Comparison of ENCODE assay signal across 18 cellular contexts in genomic region chr5:57207681-57208080, GRCh38. TPM values are rescaled to one million over a fixed set of nuclear protein-coding genes. Genes with fewer than 3 reads are reported as not detected.
DNase-seq lines count a peak whose midpoint lies in the region; ATAC-seq, FAIRE-seq and TF ChIP-seq lines count a peak whose summit lies in the region.
"Had no signal": no experiment of that assay in that cellular context is flagged by ENCODE, and none has a peak within 500 bp of the region (broad histone marks: within the 10 kb centered on the region; RNA-seq: fewer than 3 reads in every experiment).

No MANE protein-coding gene starts in this region.

- no peaks in the 10 kb centered on the region for H3K9me3 ChIP-seq in gastroesophageal sphincter
- H3K9me3 ChIP-seq in muscle layer of colon (ENCODE audit: low read length): no peaks in the 10 kb centered on the region
- H3K9me3 ChIP-seq in thoracic aorta: no peaks in the 10 kb centered on the region
- H3K9me3 ChIP-seq: A549 had no signal

- H3K27ac Mint-ChIP-seq in activated naive CD4-positive, alpha-beta T cell treated with anti-CD3 and anti-CD28 coated beads for 36 hours: peak overlapping the region; percentile 53

- no peak overlapping the region for H3K4me3 Mint-ChIP-seq in activated naive CD4-positive, alpha-beta T cell treated with anti-CD3 and anti-CD28 coated beads for 36 hours
- H3K4me3 Mint-ChIP-seq: CD8-positive, alpha-beta T cell had no signal

- peaks cover 0 to 88% (median 21%) of the 10 kb centered on the region in 3 donors for H3K4me1 ChIP-seq in gastroesophageal sphincter
- H3K4me1 ChIP-seq in muscle layer of colon (ENCODE audit: insufficient read depth, low read length): peaks cover 44% of the 10 kb centered on the region
- H3K4me1 ChIP-seq in thoracic aorta (ENCODE audit: control insufficient read depth in 1 of 2, low read depth in 2 of 2): peaks cover 6 to 40% of the 10 kb centered on the region in 2 donors

- intact Hi-C loops in activated naive CD4-positive, alpha-beta T cell treated with anti-CD3 and anti-CD28 coated beads for 36 hours (cut with micrococcal nuclease): no loop called here

- no peaks in the 10 kb centered on the region for H3K27me3 Mint-ChIP-seq in activated naive CD4-positive, alpha-beta T cell treated with anti-CD3 and anti-CD28 coated beads for 36 hours (ENCODE audit: low read depth)

- TF ChIP-seq CTCF in gastroesophageal sphincter (IDR thresholded peaks at IDR 0.05): no peak
- no peak for TF ChIP-seq CTCF in thoracic aorta (IDR thresholded peaks at IDR 0.05)

- no peak for FAIRE-seq in GM12891 (lab: Jason Lieb, UNC)
- FAIRE-seq: A549, islet of Langerhans had no signal

- no peaks in the 10 kb centered on the region for H3K36me3 ChIP-seq in gastroesophageal sphincter
- no peaks in the 10 kb centered on the region for H3K36me3 ChIP-seq in muscle layer of colon (ENCODE audit: insufficient read depth, low read length)
- H3K36me3 ChIP-seq in thoracic aorta: no peaks in the 10 kb centered on the region

- H3K4me3 ChIP-seq in gastroesophageal sphincter (no peak overlapping the region), muscle layer of colon (ENCODE audit: low read depth in 1 of 2, low read length in 2 of 2) (peak overlapping the region in 1 of 2 donors; percentile 32), thoracic aorta (peak overlapping the region; percentile 20)
- H3K4me3 ChIP-seq: A549, dorsolateral prefrontal cortex had no signal

- no peak overlapping the region for H3K9ac ChIP-seq in muscle layer of colon (ENCODE audit: low read length)

- TF ChIP-seq POLR2A in gastroesophageal sphincter (IDR thresholded peaks at IDR 0.05): no peak
- TF ChIP-seq POLR2A in GM12891 (IDR thresholded peaks at IDR 0.05; ENCODE audit: low read depth, low read length): no peak

- DNase-seq in activated naive CD4-positive, alpha-beta T cell treated with anti-CD3 and anti-CD28 coated beads for 36 hours: no peak
- DNase-seq in activated naive CD4-positive, alpha-beta T cell (lab: John Stamatoyannopoulos, UW): no peak
- DNase-seq in thoracic aorta (ENCODE audit: low spot score) (no peak), GM12891 (ENCODE audit: insufficient read length, low spot score) (no peak), AG20443 (ENCODE audit: low spot score) (no peak)
- DNase-seq: activated effector memory CD4-positive, alpha-beta T cell treated with anti-CD3 and anti-CD28 coated beads, Interleukin-2, amount 50 U/mL, for 16 hours; CD8-positive, alpha-beta T cell; dorsolateral prefrontal cortex; glutamatergic neuron; NCI-H1092 treated with DMSO at 0.1 percent for 48 hours; NCI-H748 treated with DMSO at 0.1 percent for 48 hours; stimulated activated naive CD4-positive, alpha-beta T cell treated with Interleukin-2 at 50 U/mL for 16 hours had no signal

- no peaks in the 10 kb centered on the region for H3K9me3 Mint-ChIP-seq in activated naive CD4-positive, alpha-beta T cell treated with anti-CD3 and anti-CD28 coated beads for 36 hours
- H3K9me3 Mint-ChIP-seq: CD8-positive, alpha-beta T cell had no signal

- CTCF ChIA-PET in activated naive CD4-positive, alpha-beta T cell treated with anti-CD3 and anti-CD28 coated beads for 36 hours (lab: Charles Lee): interaction anchor here (0.7 kb wide), 1 partner anchor 12 kb away, joined by 5 read pairs; no protein-coding TSS in a partner anchor

- H3K4me1 Mint-ChIP-seq in activated naive CD4-positive, alpha-beta T cell treated with anti-CD3 and anti-CD28 coated beads for 36 hours (ENCODE audit: low read depth): peaks cover 73% of the 10 kb centered on the region

- H3K27ac ChIP-seq in gastroesophageal sphincter: peak overlapping the region; percentile 1 to 72 (median 63)
- H3K27ac ChIP-seq in muscle layer of colon (ENCODE audit: low read depth, low read length): peak overlapping the region; percentile 70
- no peak overlapping the region for H3K27ac ChIP-seq in thoracic aorta
- H3K27ac ChIP-seq: A549 had no signal

- peaks cover 16% of the 10 kb centered on the region for H3K36me3 Mint-ChIP-seq in activated naive CD4-positive, alpha-beta T cell treated with anti-CD3 and anti-CD28 coated beads for 36 hours (ENCODE audit: low read depth)

- no peaks in the 10 kb centered on the region for H3K27me3 ChIP-seq in gastroesophageal sphincter
- no peaks in the 10 kb centered on the region for H3K27me3 ChIP-seq in muscle layer of colon (ENCODE audit: control insufficient read depth in 1 of 2, insufficient read depth in 2 of 2, low read length in 2 of 2)
- no peaks in the 10 kb centered on the region for H3K27me3 ChIP-seq in thoracic aorta (replicated peaks; ENCODE audit: insufficient read depth)
- H3K27me3 ChIP-seq: dorsolateral prefrontal cortex had no signal

- TF ChIP-seq EP300 in gastroesophageal sphincter (IDR thresholded peaks at IDR 0.05): no peak

- peak; percentile 79 for ATAC-seq in gastroesophageal sphincter
- ATAC-seq in thoracic aorta (ENCODE audit: insufficient number of reproducible peaks, low FRiP score, low read depth): no peak
- no peak for ATAC-seq in HG03342 (IDR thresholded peaks at IDR 0.05; ENCODE audit: unreplicated experiment)
- ATAC-seq: A549; CD8-positive, alpha-beta T cell; esophagus mucosa had no signal

- WGBS in gastroesophageal sphincter (ENCODE audit: low coverage in 1 of 2), 2 donors: 67 to 85% methylated on average over 1 to 7 of the region's 7 CpGs

TF ChIP-seq in GM12891, 5 proteins besides CTCF, POLR2A, EP300 and RAD21:
- no peak for TF ChIP-seq SPI1 (IDR thresholded peaks at IDR 0.05; ENCODE audit: low read depth, low read length)
- TF ChIP-seq POLR2AphosphoS5 (IDR thresholded peaks at IDR 0.05; ENCODE audit: low read depth, low read length): no peak

RNA-seq across cellular contexts. Expression of gene GPBP1, which starts 33.8 kb away (rescaled TPM):
- 10 to 100 TPM; 91.5 to 91.9 TPM for total RNA-seq in activated naive CD4-positive, alpha-beta T cell treated with anti-CD3 and anti-CD28 coated beads for 36 hours
- total RNA-seq in gastroesophageal sphincter: 10 to 100 TPM; 42.0 to 73.3 (median 62.7) TPM
- 10 to 100 TPM; 40.2 to 93.0 TPM for total RNA-seq in thoracic aorta
- 31.2 TPM for polyA plus RNA-seq in GM12891 (2012; ENCODE audit: low read depth, missing spikeins)

Comparison
In these comparisons a context has a peak if more than half of its experiments do, and no peak if none do; other contexts are left out.
1. H3K27ac ChIP-seq: peak in gastroesophageal sphincter (4 of 4) and muscle layer of colon (single experiment); none in thoracic aorta (0 of 2).